In the genomic region with DNA sequence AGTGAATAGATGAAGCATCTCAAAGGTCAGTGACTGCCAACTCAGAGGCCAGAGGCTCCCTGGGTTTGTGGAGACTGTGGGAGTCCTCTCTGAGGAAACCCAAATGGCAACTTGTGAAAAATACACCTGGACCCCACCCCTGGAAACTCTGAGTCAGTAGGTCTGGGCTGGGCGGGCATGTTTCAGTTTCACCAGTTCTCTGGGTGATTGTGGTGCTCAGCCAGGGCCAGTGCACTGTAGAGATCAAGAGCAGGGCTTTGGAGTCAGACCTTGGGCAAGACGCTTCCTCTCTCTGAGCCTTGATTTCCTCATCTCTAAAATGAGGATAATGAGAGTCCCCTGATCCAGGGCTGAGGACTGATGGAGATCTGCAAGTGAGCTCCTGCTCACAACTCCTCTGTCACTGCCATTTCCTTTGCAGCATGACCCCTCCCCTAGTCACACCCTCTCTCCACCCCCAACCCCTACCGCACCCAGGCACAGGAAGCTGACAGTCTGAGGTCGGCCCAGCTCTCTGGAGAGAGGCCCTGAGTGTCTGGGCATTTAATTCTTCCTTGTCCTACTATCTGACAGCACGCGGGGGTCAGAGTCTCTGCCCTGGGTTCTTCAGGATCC, we compare ENCODE assay signal across 8 cellular contexts. TPM values are rescaled to one million over a fixed set of nuclear protein-coding genes. Genes with fewer than 3 reads are reported as not detected.
DNase-seq lines count a peak whose midpoint lies in the region; ATAC-seq and TF ChIP-seq lines count a peak whose summit lies in the region.

No MANE protein-coding gene starts in this region.

- H2AFZ ChIP-seq in PC-9 = 0 out of 2 replicates have a peak overlapping the region, but pooled peaks have one; percentile 26
- no peak overlapping the region for H2AFZ ChIP-seq in hepatocyte

- 50% methylated on average over 6 of the region's 6 CpGs for WGBS in hepatocyte (ENCODE audit: low lambda C conversion rate, missing lambda C conversion rate)

- ATAC-seq in GM18909 (IDR thresholded peaks at IDR 0.05; ENCODE audit: poor library complexity, unreplicated experiment) = peak; percentile 82
- ATAC-seq in HG03025 (IDR thresholded peaks at IDR 0.05; ENCODE audit: low FRiP score, unreplicated experiment) = peak; percentile 63

- DNase-seq in PC-9 (peak; percentile 71 to 74), hepatocyte (ENCODE audit: low spot score) (peak; percentile 50), HCEC 1CT (no peak), HEK293T (ENCODE audit: extremely low spot score) (no peak)
- DNase-seq in activated T-helper 1 cell treated with anti-CD3 and anti-CD28 coated beads, Interleukin-2, amount 50 U/mL, for 16 hours (ENCODE audit: low read depth in 1 of 2, low spot score in 1 of 2) = peak; percentile 75 to 76
- DNase-seq in stimulated activated CD4-positive, alpha-beta T cell treated with anti-CD3 and anti-CD28 coated beads, Interleukin-2, amount 100 ng/mL, for 48 hours = peak; percentile 76 to 79

- TF ChIP-seq CTCF in PC-9 (conservative IDR thresholded peaks at IDR 0.05) = no peak
- no peak for TF ChIP-seq CTCF in hepatocyte (IDR thresholded peaks at IDR 0.05; ENCODE audit: poor library complexity)

- H3K27me3 ChIP-seq in PC-9 (ENCODE audit: insufficient read depth, low read depth) = no peaks in the 10 kb centered on the region
- H3K27me3 ChIP-seq in hepatocyte = no peaks in the 10 kb centered on the region

- peak overlapping the region; percentile 65 for H3K27ac ChIP-seq in PC-9
- peak overlapping the region; percentile 33 for H3K27ac ChIP-seq in hepatocyte

- no peaks in the 10 kb centered on the region for H3K9me2 ChIP-seq in PC-9 (ENCODE audit: insufficient read depth)
- H3K9me2 ChIP-seq in hepatocyte (replicated peaks; ENCODE audit: insufficient read depth) = no peaks in the 10 kb centered on the region

- H3K4me3 ChIP-seq in PC-9 = no peak overlapping the region; the same call in 1 of the 2 replicates
- H3K4me3 ChIP-seq in hepatocyte = no peak overlapping the region

- intact Hi-C loops in PC-9 (cut with micrococcal nuclease; ENCODE audit: unreplicated experiment) = no loop called here

- peak overlapping the region; percentile 63 for H3K4me2 ChIP-seq in PC-9
- H3K4me2 ChIP-seq in hepatocyte = no peak overlapping the region

- H3K79me2 ChIP-seq in PC-9 (ENCODE audit: low read depth) = no peaks in the 10 kb centered on the region; the same call in 1 of the 2 replicates
- H3K79me2 ChIP-seq in hepatocyte = no peaks in the 10 kb centered on the region

- no peaks in the 10 kb centered on the region for H3K9me3 ChIP-seq in PC-9 (ENCODE audit: insufficient read depth, low read depth)
- H3K9me3 ChIP-seq in hepatocyte (ENCODE audit: low read depth) = no peaks in the 10 kb centered on the region

- H3K36me3 ChIP-seq in PC-9 (ENCODE audit: low read depth) (no peaks in the 10 kb centered on the region), hepatocyte (replicated peaks; ENCODE audit: insufficient read depth, low read depth) (no peaks in the 10 kb centered on the region)

- POLR2A ChIA-PET in PC-9 (lab: Charles Lee; ENCODE audit: unreplicated experiment) (interaction anchor here (0.6 to 0.7 kb wide), 2 partner anchors 169 to 426 kb away, joined by 4 to 5 read pairs; no protein-coding TSS in a partner anchor), HEK293T (lab: Yijun Ruan, JAX) (interaction anchor here (1.0 to 1.6 kb wide), 2 partner anchors 16 to 44 kb away, joined by 4 to 7 read pairs; partner anchors contain the start of gene ZNF76)

- H4K20me1 ChIP-seq in PC-9 (ENCODE audit: insufficient read depth) = no peaks in the 10 kb centered on the region
- no peaks in the 10 kb centered on the region for H4K20me1 ChIP-seq in hepatocyte (ENCODE audit: insufficient read depth, poor library complexity, severe bottlenecking)

- peaks cover 11% of the 10 kb centered on the region; the same call in 1 of the 2 replicates for H3F3A ChIP-seq in PC-9 (ENCODE audit: insufficient read depth, low read depth)

- CTCF ChIA-PET in PC-9 (lab: Charles Lee) (interaction anchor here (1.2 to 1.7 kb wide), 2 partner anchors 39 to 147 kb away, joined by 5 to 6 read pairs; no protein-coding TSS in a partner anchor), HEK293T (lab: Yijun Ruan, JAX) (interaction anchor here (0.6 to 1.0 kb wide), 3 partner anchors 9 to 464 kb away, joined by 4 to 7 read pairs (median 5); no protein-coding TSS in a partner anchor)

- BruUV-seq in PC-9 (replicated peaks; lab: Mats Ljungman, UMichigan) = no TSS peak

- H3K4me1 ChIP-seq in PC-9 (replicated peaks; ENCODE audit: insufficient read depth) = peaks cover 34% of the 10 kb centered on the region
- peaks cover 10% of the 10 kb centered on the region for H3K4me1 ChIP-seq in hepatocyte (ENCODE audit: insufficient read depth)

TF ChIP-seq in HEK293T, 16 proteins besides CTCF, POLR2A, EP300 and RAD21:
- no peak for TF ChIP-seq HDGF (IDR thresholded peaks at IDR 0.05; ENCODE audit: borderline replicate concordance)

RNA-seq across cellular contexts. Expression of gene DEF6, which starts 5.1 kb away (rescaled TPM):
- 19.6 and 27.0 TPM in 2 replicates for total RNA-seq in PC-9 (2021)
- total RNA-seq in hepatocyte = 2.2 and 3.7 TPM in 2 replicates
- 3.7 and 3.8 TPM in 2 replicates for polyA plus RNA-seq in hepatocyte

RNA-seq across cellular contexts. Expression of gene PPARD, which starts 39.6 kb away (rescaled TPM):
- total RNA-seq in PC-9 (2021) = 18.8 and 24.7 TPM in 2 replicates
- 7.6 and 9.1 TPM in 2 replicates for total RNA-seq in hepatocyte
- 17.4 and 20.4 TPM in 2 replicates for polyA plus RNA-seq in hepatocyte

RNA-seq across cellular contexts. Expression of gene ZNF76, which starts 43.2 kb away (rescaled TPM):
- total RNA-seq in PC-9 (2021) (38.8 and 39.9 TPM in 2 replicates), hepatocyte (11.4 and 17.0 TPM in 2 replicates)
- 28.0 and 43.7 TPM in 2 replicates for polyA plus RNA-seq in hepatocyte

Comparison
In these comparisons a context has a peak if more than half of its experiments do, and no peak if none do; other contexts are left out.
1. DNase-seq: peak in PC-9 (2 of 2), activated T-helper 1 cell treated with anti-CD3 and anti-CD28 coated beads, Interleukin-2, amount 50 U/mL, for 16 hours (2 of 2), hepatocyte (single experiment) and stimulated activated CD4-positive, alpha-beta T cell treated with anti-CD3 and anti-CD28 coated beads, Interleukin-2, amount 100 ng/mL, for 48 hours (2 of 2); none in HCEC 1CT (single experiment) and HEK293T (single experiment).